9 cellular contexts compared by ENCODE assay signal in genomic region chr22:46074771-46075551, GRCh38.
DNase-seq lines count a peak whose midpoint lies in the region; ATAC-seq and TF ChIP-seq lines count a peak whose summit lies in the region.
"Had no signal": no experiment of that assay in that cellular context is flagged by ENCODE, and none has a peak within 500 bp of the region (broad histone marks: within the 10 kb centered on the region; RNA-seq: fewer than 3 reads in every experiment).

No MANE protein-coding gene starts in this region.

- H3K9me3 ChIP-seq in HEK293 (ENCODE audit: control insufficient read depth, insufficient read depth, low read depth, low read length), result no peaks in the 10 kb centered on the region
- H3K9me3 ChIP-seq in SK-N-MC (ENCODE audit: low read depth, low read length), result no peaks in the 10 kb centered on the region
- no peaks in the 10 kb centered on the region for H3K9me3 ChIP-seq in gastroesophageal sphincter
- no peaks in the 10 kb centered on the region for H3K9me3 ChIP-seq in skeletal muscle satellite cell (replicated peaks; ENCODE audit: low read length)

- no peak for ATAC-seq in gastroesophageal sphincter
- no peak for ATAC-seq in HG03025 (IDR thresholded peaks at IDR 0.05; ENCODE audit: low FRiP score, unreplicated experiment)

- POLR2A ChIA-PET in HEK293 (lab: Yijun Ruan, JAX), result interaction anchor here (0.6 to 3.4 kb wide), 4 partner anchors 21 to 68 kb away, joined by 3 to 25 read pairs (median 10); no protein-coding TSS in a partner anchor

- H3K4me3 ChIP-seq in HEK293 (ENCODE audit: low read depth, low read length), result peak overlapping the region; percentile 99
- H3K4me3 ChIP-seq in SK-N-MC, result peak overlapping the region; percentile 89
- H3K4me3 ChIP-seq in gastroesophageal sphincter, result peak overlapping the region; percentile 63 to 91
- peak overlapping the region; percentile 98 for H3K4me3 ChIP-seq in skeletal muscle satellite cell (ENCODE audit: low read length)

- DNase-seq in SK-N-MC (ENCODE audit: low read depth, low spot score) (no peak), NCI-H187 treated with DMSO at 0.1 percent for 48 hours (lab: John Stamatoyannopoulos, UW) (no peak), OCI-M1 (lab: John Stamatoyannopoulos, UW) (no peak), D341Med (ENCODE audit: low spot score) (no peak)
- DNase-seq: glutamatergic neuron had no signal

- 6 to 11% methylated on average over 5 of the region's 19 CpGs for WGBS in gastroesophageal sphincter (ENCODE audit: low coverage in 1 of 2), 2 donors

- H3K27ac ChIP-seq in HEK293 (ENCODE audit: extremely low read depth, low read depth, low read length) (peak overlapping the region; percentile 100; the same call in 1 of the 2 replicates), SK-N-MC (peak overlapping the region; percentile 98), gastroesophageal sphincter (peak overlapping the region; percentile 91 to 99 (median 98))

- no peak for TF ChIP-seq POLR2A in gastroesophageal sphincter (IDR thresholded peaks at IDR 0.05)

- no peak for TF ChIP-seq EP300 in gastroesophageal sphincter (IDR thresholded peaks at IDR 0.05)

- H3K36me3 ChIP-seq in HEK293 (ENCODE audit: control insufficient read depth in 2 of 2, insufficient read depth in 1 of 2, low read length in 2 of 2) (peaks cover 5 to 28% of the 10 kb centered on the region in 2 experiments; a peak in 1 of 3 replicates), SK-N-MC (ENCODE audit: insufficient read depth, low read length) (peaks cover 64% of the 10 kb centered on the region), gastroesophageal sphincter (no peaks in the 10 kb centered on the region), skeletal muscle satellite cell (ENCODE audit: insufficient read depth, low read length) (peaks cover 73% of the 10 kb centered on the region)

- no peaks in the 10 kb centered on the region for H3K27me3 ChIP-seq in gastroesophageal sphincter
- H3K27me3 ChIP-seq in skeletal muscle satellite cell (ENCODE audit: control insufficient read depth, insufficient read depth, low read length), result no peaks in the 10 kb centered on the region

- H3K9ac ChIP-seq in SK-N-MC (ENCODE audit: insufficient read length), result peak overlapping the region; percentile 100
- peak overlapping the region; percentile 99 for H3K9ac ChIP-seq in skeletal muscle satellite cell (ENCODE audit: low read depth, low read length)

- CTCF ChIA-PET in HEK293 (lab: Yijun Ruan, JAX), result interaction anchor here (0.6 to 2.9 kb wide), 6 partner anchors 13 to 69 kb away, joined by 3 to 40 read pairs (median 9); no protein-coding TSS in a partner anchor

- H3K4me2 ChIP-seq in skeletal muscle satellite cell (ENCODE audit: low read length), result peak overlapping the region; percentile 99

- peaks cover 19% of the 10 kb centered on the region for H3K4me1 ChIP-seq in HEK293 (ENCODE audit: control insufficient read depth, insufficient read depth, low read length)
- H3K4me1 ChIP-seq in gastroesophageal sphincter, result peaks cover 0 to 65% (median 43%) of the 10 kb centered on the region in 3 donors
- H3K4me1 ChIP-seq in skeletal muscle satellite cell (ENCODE audit: control insufficient read depth, insufficient read depth, low read length), result peaks cover 16% of the 10 kb centered on the region

- no peak for TF ChIP-seq CTCF in HEK293 (tag by site-specific recombination; IDR thresholded peaks at IDR 0.05)
- no peak for TF ChIP-seq CTCF in gastroesophageal sphincter (IDR thresholded peaks at IDR 0.05)

TF ChIP-seq in HEK293, 187 proteins besides CTCF, POLR2A, EP300 and RAD21 (continues in another document):
- TF ChIP-seq, protein P1, sequence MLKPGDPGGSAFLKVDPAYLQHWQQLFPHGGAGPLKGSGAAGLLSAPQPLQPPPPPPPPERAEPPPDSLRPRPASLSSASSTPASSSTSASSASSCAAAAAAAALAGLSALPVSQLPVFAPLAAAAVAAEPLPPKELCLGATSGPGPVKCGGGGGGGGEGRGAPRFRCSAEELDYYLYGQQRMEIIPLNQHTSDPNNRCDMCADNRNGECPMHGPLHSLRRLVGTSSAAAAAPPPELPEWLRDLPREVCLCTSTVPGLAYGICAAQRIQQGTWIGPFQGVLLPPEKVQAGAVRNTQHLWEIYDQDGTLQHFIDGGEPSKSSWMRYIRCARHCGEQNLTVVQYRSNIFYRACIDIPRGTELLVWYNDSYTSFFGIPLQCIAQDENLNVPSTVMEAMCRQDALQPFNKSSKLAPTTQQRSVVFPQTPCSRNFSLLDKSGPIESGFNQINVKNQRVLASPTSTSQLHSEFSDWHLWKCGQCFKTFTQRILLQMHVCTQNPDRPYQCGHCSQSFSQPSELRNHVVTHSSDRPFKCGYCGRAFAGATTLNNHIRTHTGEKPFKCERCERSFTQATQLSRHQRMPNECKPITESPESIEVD (tag by site-specific recombination; IDR thresholded peaks at IDR 0.05), result no peak
- TF ChIP-seq ZNF37A (tag by site-specific recombination; IDR thresholded peaks at IDR 0.05), result no peak
- TF ChIP-seq, protein P2, sequence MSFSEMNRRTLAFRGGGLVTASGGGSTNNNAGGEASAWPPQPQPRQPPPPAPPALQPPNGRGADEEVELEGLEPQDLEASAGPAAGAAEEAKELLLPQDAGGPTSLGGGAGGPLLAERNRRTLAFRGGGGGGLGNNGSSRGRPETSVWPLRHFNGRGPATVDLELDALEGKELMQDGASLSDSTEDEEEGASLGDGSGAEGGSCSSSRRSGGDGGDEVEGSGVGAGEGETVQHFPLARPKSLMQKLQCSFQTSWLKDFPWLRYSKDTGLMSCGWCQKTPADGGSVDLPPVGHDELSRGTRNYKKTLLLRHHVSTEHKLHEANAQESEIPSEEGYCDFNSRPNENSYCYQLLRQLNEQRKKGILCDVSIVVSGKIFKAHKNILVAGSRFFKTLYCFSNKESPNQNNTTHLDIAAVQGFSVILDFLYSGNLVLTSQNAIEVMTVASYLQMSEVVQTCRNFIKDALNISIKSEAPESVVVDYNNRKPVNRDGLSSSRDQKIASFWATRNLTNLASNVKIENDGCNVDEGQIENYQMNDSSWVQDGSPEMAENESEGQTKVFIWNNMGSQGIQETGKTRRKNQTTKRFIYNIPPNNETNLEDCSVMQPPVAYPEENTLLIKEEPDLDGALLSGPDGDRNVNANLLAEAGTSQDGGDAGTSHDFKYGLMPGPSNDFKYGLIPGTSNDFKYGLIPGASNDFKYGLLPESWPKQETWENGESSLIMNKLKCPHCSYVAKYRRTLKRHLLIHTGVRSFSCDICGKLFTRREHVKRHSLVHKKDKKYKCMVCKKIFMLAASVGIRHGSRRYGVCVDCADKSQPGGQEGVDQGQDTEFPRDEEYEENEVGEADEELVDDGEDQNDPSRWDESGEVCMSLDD (tag by site-specific recombination; IDR thresholded peaks at IDR 0.05), result peak; percentile 58; the same call in 1 of the 2 replicates
- no peak for TF ChIP-seq ZNF660 (tag by site-specific recombination; IDR thresholded peaks at IDR 0.05)
- TF ChIP-seq ZSCAN4 (tag by site-specific recombination; IDR thresholded peaks at IDR 0.05), result no peak
- 0 out of 2 replicates have a peak, but pooled peaks have one; percentile 15 for TF ChIP-seq ZNF561 (tag by site-specific recombination; IDR thresholded peaks at IDR 0.05; ENCODE audit: borderline replicate concordance)
- TF ChIP-seq KLF8 (tag by site-specific recombination; IDR thresholded peaks at IDR 0.05), result peak; percentile 74
- TF ChIP-seq ZBTB8A (tag by site-specific recombination; IDR thresholded peaks at IDR 0.05), result peak; percentile 57
- TF ChIP-seq ZNF239 (tag by site-specific recombination; IDR thresholded peaks at IDR 0.05), result no peak
- peak; percentile 61 for TF ChIP-seq ZBTB20 (tag by site-specific recombination; IDR thresholded peaks at IDR 0.05)
- TF ChIP-seq KLF17 (tag by site-specific recombination; IDR thresholded peaks at IDR 0.05), result peak; percentile 53; the same call in 1 of the 2 replicates
- TF ChIP-seq ZNF513 (tag by site-specific recombination; IDR thresholded peaks at IDR 0.05), result no peak
